In genomic region chr15:85100186-85100937, GRCh38 we compare ENCODE assay signal across 11 cellular contexts.
DNase-seq lines count a peak whose midpoint lies in the region; ATAC-seq and TF ChIP-seq lines count a peak whose summit lies in the region.
"Had no signal": no experiment of that assay in that cellular context is flagged by ENCODE, and none has a peak within 500 bp of the region (broad histone marks: within the 10 kb centered on the region; RNA-seq: fewer than 3 reads in every experiment).

No MANE protein-coding gene starts in this region.

- no peaks in the 10 kb centered on the region for H3K79me2 ChIP-seq in Loucy (ENCODE audit: insufficient read depth, low read length)

- no peaks in the 10 kb centered on the region for H3K9me2 ChIP-seq in Loucy (replicated peaks; ENCODE audit: low read depth, low read length)

- TF ChIP-seq CTCF in Loucy (conservative IDR thresholded peaks at IDR 0.05; ENCODE audit: low read length) (no peak), mucosa of descending colon (IDR thresholded peaks at IDR 0.05) (no peak)

- peak; percentile 96 for ATAC-seq in activated naive CD8-positive, alpha-beta T cell treated with anti-CD3 and anti-CD28 coated beads, Interleukin-2, amount 10 ng/mL, durations not matched to agents 7 days and 5 days (ENCODE audit: low read depth)
- peak; percentile 26 for ATAC-seq in mucosa of descending colon
- ATAC-seq in GM21576 (IDR thresholded peaks at IDR 0.05; ENCODE audit: unreplicated experiment): no peak
- ATAC-seq: esophagus mucosa had no signal

- no peaks in the 10 kb centered on the region for H3K27me3 Mint-ChIP-seq in activated naive CD8-positive, alpha-beta T cell treated with anti-CD3 and anti-CD28 coated beads, Interleukin-2, amount 10 ng/mL, durations not matched to agents 7 days and 5 days

- no peak overlapping the region for H3K27ac Mint-ChIP-seq in activated naive CD8-positive, alpha-beta T cell treated with anti-CD3 and anti-CD28 coated beads, Interleukin-2, amount 10 ng/mL, durations not matched to agents 7 days and 5 days

- H3K9me3 ChIP-seq in Loucy (ENCODE audit: insufficient read depth, low read depth, low read length) (no peaks in the 10 kb centered on the region), mucosa of descending colon (no peaks in the 10 kb centered on the region)
- H3K9me3 ChIP-seq: Caco-2 had no signal

- peak overlapping the region; percentile 34 for H3K9ac ChIP-seq in Loucy (ENCODE audit: low read depth, low read length, poor library complexity, severe bottlenecking)

- POLR2A ChIA-PET in activated naive CD8-positive, alpha-beta T cell treated with anti-CD3 and anti-CD28 coated beads, Interleukin-2, amount 10 ng/mL, durations not matched to agents 7 days and 5 days (lab: Charles Lee): interaction anchor here (0.6 to 1.6 kb wide), 4 partner anchors 28 to 469 kb away, joined by 3 to 7 read pairs (median 4); partner anchors contain the start of genes PDE8A and WDR73

- peaks cover 8% of the 10 kb centered on the region; the same call in 1 of the 2 replicates for H3K36me3 ChIP-seq in Loucy (ENCODE audit: insufficient read depth, low read length)
- H3K36me3 ChIP-seq in mucosa of descending colon (ENCODE audit: low read depth): no peaks in the 10 kb centered on the region
- H3K36me3 ChIP-seq: cardiac muscle cell, WERI-Rb-1 had no signal

- H3K4me1 Mint-ChIP-seq in activated naive CD8-positive, alpha-beta T cell treated with anti-CD3 and anti-CD28 coated beads, Interleukin-2, amount 10 ng/mL, durations not matched to agents 7 days and 5 days: peaks cover 4% of the 10 kb centered on the region

- peaks cover 10% of the 10 kb centered on the region for H3K36me3 Mint-ChIP-seq in activated naive CD8-positive, alpha-beta T cell treated with anti-CD3 and anti-CD28 coated beads, Interleukin-2, amount 10 ng/mL, durations not matched to agents 7 days and 5 days

- peak overlapping the region; percentile 49 for H3K4me2 ChIP-seq in Loucy (ENCODE audit: low read depth, low read length, poor library complexity, severe bottlenecking)

- H3K4me1 ChIP-seq in Loucy (ENCODE audit: insufficient read depth, low read length, poor library complexity, severe bottlenecking): peaks cover 22% of the 10 kb centered on the region
- no peaks in the 10 kb centered on the region for H3K4me1 ChIP-seq in mucosa of descending colon (ENCODE audit: low read depth)

- intact Hi-C loops in mucosa of descending colon (cut with DNase I, micrococcal nuclease): no loop called here

- H3K27me3 ChIP-seq in Loucy (ENCODE audit: insufficient read depth, low read length, poor library complexity, severe bottlenecking): no peaks in the 10 kb centered on the region
- H3K27me3 ChIP-seq: cardiac muscle cell had no signal

- H3K4me3 Mint-ChIP-seq in activated naive CD8-positive, alpha-beta T cell treated with anti-CD3 and anti-CD28 coated beads, Interleukin-2, amount 10 ng/mL, durations not matched to agents 7 days and 5 days: no peak overlapping the region

- DNase-seq in GDM1 (lab: John Stamatoyannopoulos, UW) (peak; percentile 58), mucosa of descending colon (no peak), globus pallidus (ENCODE audit: low spot score) (no peak), NCI-H2171 (lab: John Stamatoyannopoulos, UW) (no peak)
- peak; percentile 57 for DNase-seq in activated naive CD8-positive, alpha-beta T cell treated with anti-CD3 and anti-CD28 coated beads, Interleukin-2, amount 10 ng/mL, durations not matched to agents 7 days and 5 days
- DNase-seq: Caco-2, WERI-Rb-1 had no signal

- H2AFZ ChIP-seq in Loucy (ENCODE audit: low read length): 0 out of 2 replicates have a peak overlapping the region, but pooled peaks have one; percentile 23

- no peaks in the 10 kb centered on the region for H3F3A ChIP-seq in Loucy (ENCODE audit: low read depth)

- H4K20me1 ChIP-seq in Loucy (ENCODE audit: insufficient read depth, low read length, poor library complexity, severe bottlenecking): no peaks in the 10 kb centered on the region

- H3K4me3 ChIP-seq in Loucy (ENCODE audit: low read length, poor library complexity, severe bottlenecking) (peak overlapping the region; percentile 13), mucosa of descending colon (no peak overlapping the region)
- H3K4me3 ChIP-seq: cardiac muscle cell had no signal

- H3K9me3 Mint-ChIP-seq in activated naive CD8-positive, alpha-beta T cell treated with anti-CD3 and anti-CD28 coated beads, Interleukin-2, amount 10 ng/mL, durations not matched to agents 7 days and 5 days: no peaks in the 10 kb centered on the region

Comparison
In these comparisons a context has a peak if more than half of its experiments do, and no peak if none do; other contexts are left out.
1. DNase-seq: peak in GDM1 (single experiment) and activated naive CD8-positive, alpha-beta T cell treated with anti-CD3 and anti-CD28 coated beads, Interleukin-2, amount 10 ng/mL, durations not matched to agents 7 days and 5 days (single experiment); none in mucosa of descending colon (0 of 3), globus pallidus (single experiment) and NCI-H2171 (single experiment).